18 cellular contexts compared by ENCODE assay signal in the genomic region with DNA sequence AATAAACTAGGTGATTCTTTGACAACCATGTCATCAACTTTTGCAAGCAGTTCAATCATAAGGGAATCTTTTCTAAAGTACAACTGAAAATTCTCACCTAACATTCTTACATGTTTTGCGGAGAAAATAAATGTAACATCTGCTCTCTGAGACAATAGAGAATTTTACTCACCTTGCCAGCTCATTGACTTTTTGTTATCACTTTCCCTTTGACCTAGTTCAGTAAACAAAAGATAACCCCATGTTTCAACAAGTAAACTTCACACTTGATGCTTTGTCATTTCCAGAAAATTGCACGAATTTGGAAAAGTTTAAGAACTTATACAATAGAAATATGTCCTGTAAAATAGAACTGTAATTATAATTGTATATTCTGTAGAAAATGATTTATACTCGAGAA.
"Had no signal": no experiment of that assay in that cellular context is flagged by ENCODE, and none has a peak within 500 bp of the region (broad histone marks: within the 10 kb centered on the region; RNA-seq: fewer than 3 reads in every experiment).

No MANE protein-coding gene starts in this region.

- H3K4me3 ChIP-seq: breast epithelium, gastrocnemius medialis, testis, transverse colon had no signal

- H3K9me3 ChIP-seq: breast epithelium, gastrocnemius medialis, testis, transverse colon had no signal

- H3K27me3 ChIP-seq: breast epithelium, gastrocnemius medialis, testis, transverse colon had no signal

- DNase-seq: activated CD4-positive, alpha-beta T cell treated with anti-CD3 and anti-CD28 coated beads for 1 hour; activated CD4-positive, alpha-beta T cell treated with anti-CD3 and anti-CD28 coated beads, Interleukin-2, amount 50 U/mL, for 1 hour; activated CD8-positive, alpha-beta memory T cell treated with anti-CD3 and anti-CD28 coated beads, Interleukin-2, amount 10 ng/mL, durations not matched to agents 7 days and 5 days; activated CD8-positive, alpha-beta T cell treated with anti-CD3 and anti-CD28 coated beads, Interleukin-2, amount 10 ng/mL, durations not matched to agents 7 days and 5 days; activated T-cell treated with anti-CD3 and anti-CD28 coated beads, Interleukin-2, amount 50 U/mL, for 48 hours; effector CD8-positive, alpha-beta T cell; gastrocnemius medialis; glutamatergic neuron; kidney; left colon; naive thymus-derived CD8-positive, alpha-beta T cell; nucleus accumbens; stimulated activated CD4-positive, alpha-beta T cell treated with anti-CD3 and anti-CD28 coated beads, Interleukin-2, amount 100 ng/mL, for 48 hours; stimulated activated naive CD8-positive, alpha-beta T cell treated with anti-CD3 and anti-CD28 coated beads, Interleukin-15, Interleukin-2, amounts not matched to agents 100 U/mL and 50 U/mL, for 24 hours; T-helper 17 cell; testis; transverse colon had no signal

- ATAC-seq: activated CD8-positive, alpha-beta memory T cell treated with anti-CD3 and anti-CD28 coated beads, Interleukin-2, amount 10 ng/mL, durations not matched to agents 7 days and 5 days; activated CD8-positive, alpha-beta T cell treated with anti-CD3 and anti-CD28 coated beads, Interleukin-2, amount 10 ng/mL, durations not matched to agents 7 days and 5 days; naive thymus-derived CD8-positive, alpha-beta T cell; stimulated activated naive CD8-positive, alpha-beta T cell treated with anti-CD3 and anti-CD28 coated beads, Interleukin-15, Interleukin-2, amounts not matched to agents 100 U/mL and 50 U/mL, for 24 hours; T-helper 17 cell had no signal

- H3K4me1 ChIP-seq: breast epithelium, testis had no signal

- H3K27ac ChIP-seq: breast epithelium, gastrocnemius medialis, testis, transverse colon had no signal

- H3K36me3 ChIP-seq: breast epithelium, gastrocnemius medialis, transverse colon had no signal
